In genomic region chr5:95554331-95554646, GRCh38 we compare ENCODE assay signal across 1 cellular context.
A peak's percentile ranks its signal among the peaks of the same experiment; 100 is the strongest.
TF ChIP-seq lines count a peak whose summit lies in the region.

No MANE protein-coding gene starts in this region.

TF ChIP-seq in K562, 482 proteins besides CTCF, POLR2A, EP300 and RAD21 (continued from another document and continues in another):
- no peak for TF ChIP-seq RBM22 (IDR thresholded peaks at IDR 0.05; ENCODE audit: low read depth, low read length, poor library complexity, severe bottlenecking)
- TF ChIP-seq TCF15 (CRISPR knock-in tag; IDR thresholded peaks at IDR 0.05) = no peak
- TF ChIP-seq THRB (CRISPR knock-in tag; conservative IDR thresholded peaks at IDR 0.05) = no peak
- no peak for TF ChIP-seq MCM2 (IDR thresholded peaks at IDR 0.05; ENCODE audit: low read depth)
- no peak for TF ChIP-seq ZNF282 (CRISPR knock-in tag; IDR thresholded peaks at IDR 0.05)
- TF ChIP-seq KHSRP (IDR thresholded peaks at IDR 0.05) = no peak
- no peak for TF ChIP-seq CREB1 (IDR thresholded peaks at IDR 0.05)
- TF ChIP-seq CREB1 (CRISPR knock-in tag; IDR thresholded peaks at IDR 0.05) = no peak
- no peak for TF ChIP-seq ZNF644 (tag; IDR thresholded peaks at IDR 0.05; ENCODE audit: low read depth)
- no peak for TF ChIP-seq LARP7 (IDR thresholded peaks at IDR 0.05)
- no peak for TF ChIP-seq ZNF146 (CRISPR knock-in tag; IDR thresholded peaks at IDR 0.05; ENCODE audit: unreplicated experiment)
- no peak for TF ChIP-seq C11orf30 (IDR thresholded peaks at IDR 0.05; ENCODE audit: low read depth)
- no peak for TF ChIP-seq SRF (CRISPR knock-in tag; IDR thresholded peaks at IDR 0.05)
- TF ChIP-seq CREM (IDR thresholded peaks at IDR 0.05; ENCODE audit: low read depth) = 0 out of 2 replicates have a peak, but pooled peaks have one; percentile 4
- TF ChIP-seq NFIC (IDR thresholded peaks at IDR 0.05) = no peak
- 0 out of 2 replicates have a peak, but pooled peaks have one; percentile 17 for TF ChIP-seq MITF (IDR thresholded peaks at IDR 0.05)
- TF ChIP-seq ZNF655 (CRISPR knock-in tag; IDR thresholded peaks at IDR 0.05) = no peak
- no peak for TF ChIP-seq TEAD4 (IDR thresholded peaks at IDR 0.05; ENCODE audit: low read length)
- no peak for TF ChIP-seq TEAD4 (CRISPR knock-in tag; IDR thresholded peaks at IDR 0.05; ENCODE audit: borderline replicate concordance)
- TF ChIP-seq TBP (optimal IDR thresholded peaks at IDR 0.05; ENCODE audit: low read depth, low read length) = no peak
- 0 out of 2 replicates have a peak, but pooled peaks have one; percentile 6 for TF ChIP-seq BCOR (IDR thresholded peaks at IDR 0.05)
- TF ChIP-seq SRSF7 (optimal IDR thresholded peaks at IDR 0.05; ENCODE audit: low read depth, low read length) = no peak
- TF ChIP-seq, protein P1, sequence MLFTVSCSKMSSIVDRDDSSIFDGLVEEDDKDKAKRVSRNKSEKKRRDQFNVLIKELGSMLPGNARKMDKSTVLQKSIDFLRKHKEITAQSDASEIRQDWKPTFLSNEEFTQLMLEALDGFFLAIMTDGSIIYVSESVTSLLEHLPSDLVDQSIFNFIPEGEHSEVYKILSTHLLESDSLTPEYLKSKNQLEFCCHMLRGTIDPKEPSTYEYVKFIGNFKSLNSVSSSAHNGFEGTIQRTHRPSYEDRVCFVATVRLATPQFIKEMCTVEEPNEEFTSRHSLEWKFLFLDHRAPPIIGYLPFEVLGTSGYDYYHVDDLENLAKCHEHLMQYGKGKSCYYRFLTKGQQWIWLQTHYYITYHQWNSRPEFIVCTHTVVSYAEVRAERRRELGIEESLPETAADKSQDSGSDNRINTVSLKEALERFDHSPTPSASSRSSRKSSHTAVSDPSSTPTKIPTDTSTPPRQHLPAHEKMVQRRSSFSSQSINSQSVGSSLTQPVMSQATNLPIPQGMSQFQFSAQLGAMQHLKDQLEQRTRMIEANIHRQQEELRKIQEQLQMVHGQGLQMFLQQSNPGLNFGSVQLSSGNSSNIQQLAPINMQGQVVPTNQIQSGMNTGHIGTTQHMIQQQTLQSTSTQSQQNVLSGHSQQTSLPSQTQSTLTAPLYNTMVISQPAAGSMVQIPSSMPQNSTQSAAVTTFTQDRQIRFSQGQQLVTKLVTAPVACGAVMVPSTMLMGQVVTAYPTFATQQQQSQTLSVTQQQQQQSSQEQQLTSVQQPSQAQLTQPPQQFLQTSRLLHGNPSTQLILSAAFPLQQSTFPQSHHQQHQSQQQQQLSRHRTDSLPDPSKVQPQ (CRISPR knock-in tag; IDR thresholded peaks at IDR 0.05; ENCODE audit: borderline replicate concordance) = no peak
- no peak for TF ChIP-seq RHOXF2B (CRISPR knock-in tag; conservative IDR thresholded peaks at IDR 0.05)
- no peak; the same call in 1 of the 2 replicates for TF ChIP-seq LEF1 (IDR thresholded peaks at IDR 0.05)
- no peak for TF ChIP-seq XRCC4 (IDR thresholded peaks at IDR 0.05; ENCODE audit: extremely low read depth, insufficient read depth, insufficient read length)
- TF ChIP-seq GABPB2 (CRISPR knock-in tag; conservative IDR thresholded peaks at IDR 0.05) = no peak
- TF ChIP-seq FIP1L1 (IDR thresholded peaks at IDR 0.05; ENCODE audit: low read depth, low read length, poor library complexity, severe bottlenecking) = no peak
- TF ChIP-seq, protein P2, sequence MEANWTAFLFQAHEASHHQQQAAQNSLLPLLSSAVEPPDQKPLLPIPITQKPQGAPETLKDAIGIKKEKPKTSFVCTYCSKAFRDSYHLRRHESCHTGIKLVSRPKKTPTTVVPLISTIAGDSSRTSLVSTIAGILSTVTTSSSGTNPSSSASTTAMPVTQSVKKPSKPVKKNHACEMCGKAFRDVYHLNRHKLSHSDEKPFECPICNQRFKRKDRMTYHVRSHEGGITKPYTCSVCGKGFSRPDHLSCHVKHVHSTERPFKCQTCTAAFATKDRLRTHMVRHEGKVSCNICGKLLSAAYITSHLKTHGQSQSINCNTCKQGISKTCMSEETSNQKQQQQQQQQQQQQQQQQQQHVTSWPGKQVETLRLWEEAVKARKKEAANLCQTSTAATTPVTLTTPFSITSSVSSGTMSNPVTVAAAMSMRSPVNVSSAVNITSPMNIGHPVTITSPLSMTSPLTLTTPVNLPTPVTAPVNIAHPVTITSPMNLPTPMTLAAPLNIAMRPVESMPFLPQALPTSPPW (CRISPR knock-in tag; IDR thresholded peaks at IDR 0.05) = no peak
- TF ChIP-seq, protein P3, sequence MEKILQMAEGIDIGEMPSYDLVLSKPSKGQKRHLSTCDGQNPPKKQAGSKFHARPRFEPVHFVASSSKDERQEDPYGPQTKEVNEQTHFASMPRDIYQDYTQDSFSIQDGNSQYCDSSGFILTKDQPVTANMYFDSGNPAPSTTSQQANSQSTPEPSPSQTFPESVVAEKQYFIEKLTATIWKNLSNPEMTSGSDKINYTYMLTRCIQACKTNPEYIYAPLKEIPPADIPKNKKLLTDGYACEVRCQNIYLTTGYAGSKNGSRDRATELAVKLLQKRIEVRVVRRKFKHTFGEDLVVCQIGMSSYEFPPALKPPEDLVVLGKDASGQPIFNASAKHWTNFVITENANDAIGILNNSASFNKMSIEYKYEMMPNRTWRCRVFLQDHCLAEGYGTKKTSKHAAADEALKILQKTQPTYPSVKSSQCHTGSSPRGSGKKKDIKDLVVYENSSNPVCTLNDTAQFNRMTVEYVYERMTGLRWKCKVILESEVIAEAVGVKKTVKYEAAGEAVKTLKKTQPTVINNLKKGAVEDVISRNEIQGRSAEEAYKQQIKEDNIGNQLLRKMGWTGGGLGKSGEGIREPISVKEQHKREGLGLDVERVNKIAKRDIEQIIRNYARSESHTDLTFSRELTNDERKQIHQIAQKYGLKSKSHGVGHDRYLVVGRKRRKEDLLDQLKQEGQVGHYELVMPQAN (IDR thresholded peaks at IDR 0.05; ENCODE audit: borderline replicate concordance) = peak; percentile 80; the same call in 1 of the 2 replicates
- TF ChIP-seq SMARCC2 (IDR thresholded peaks at IDR 0.05; ENCODE audit: low read depth) = no peak
- TF ChIP-seq CBX3 (IDR thresholded peaks at IDR 0.05; ENCODE audit: borderline replicate concordance in 1 of 2, low read length in 2 of 2) = no peak
- TF ChIP-seq CHD1 (IDR thresholded peaks at IDR 0.05; ENCODE audit: low read length) = no peak
- TF ChIP-seq THRAP3 (IDR thresholded peaks at IDR 0.05; ENCODE audit: borderline replicate concordance) = no peak
- TF ChIP-seq ZFPM2 (CRISPR knock-in tag; IDR thresholded peaks at IDR 0.05) = no peak
- TF ChIP-seq RNF2 (IDR thresholded peaks at IDR 0.05) = no peak
- no peak for TF ChIP-seq ETV5 (CRISPR knock-in tag; IDR thresholded peaks at IDR 0.05; ENCODE audit: low read depth)
- TF ChIP-seq NCOA4 (IDR thresholded peaks at IDR 0.05; ENCODE audit: partially characterized antibody) = no peak
- no peak for TF ChIP-seq NCOA1 (IDR thresholded peaks at IDR 0.05; ENCODE audit: low read depth)
- TF ChIP-seq, protein P4, sequence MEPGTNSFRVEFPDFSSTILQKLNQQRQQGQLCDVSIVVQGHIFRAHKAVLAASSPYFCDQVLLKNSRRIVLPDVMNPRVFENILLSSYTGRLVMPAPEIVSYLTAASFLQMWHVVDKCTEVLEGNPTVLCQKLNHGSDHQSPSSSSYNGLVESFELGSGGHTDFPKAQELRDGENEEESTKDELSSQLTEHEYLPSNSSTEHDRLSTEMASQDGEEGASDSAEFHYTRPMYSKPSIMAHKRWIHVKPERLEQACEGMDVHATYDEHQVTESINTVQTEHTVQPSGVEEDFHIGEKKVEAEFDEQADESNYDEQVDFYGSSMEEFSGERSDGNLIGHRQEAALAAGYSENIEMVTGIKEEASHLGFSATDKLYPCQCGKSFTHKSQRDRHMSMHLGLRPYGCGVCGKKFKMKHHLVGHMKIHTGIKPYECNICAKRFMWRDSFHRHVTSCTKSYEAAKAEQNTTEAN (CRISPR knock-in tag; IDR thresholded peaks at IDR 0.05) = no peak
- no peak for TF ChIP-seq KAT2B (IDR thresholded peaks at IDR 0.05; ENCODE audit: low read depth, low read length)
- no peak for TF ChIP-seq ZSCAN32 (CRISPR knock-in tag; IDR thresholded peaks at IDR 0.05)
- no peak for TF ChIP-seq FOXK1 (CRISPR knock-in tag; IDR thresholded peaks at IDR 0.05; ENCODE audit: borderline replicate concordance)
- TF ChIP-seq, protein P5, sequence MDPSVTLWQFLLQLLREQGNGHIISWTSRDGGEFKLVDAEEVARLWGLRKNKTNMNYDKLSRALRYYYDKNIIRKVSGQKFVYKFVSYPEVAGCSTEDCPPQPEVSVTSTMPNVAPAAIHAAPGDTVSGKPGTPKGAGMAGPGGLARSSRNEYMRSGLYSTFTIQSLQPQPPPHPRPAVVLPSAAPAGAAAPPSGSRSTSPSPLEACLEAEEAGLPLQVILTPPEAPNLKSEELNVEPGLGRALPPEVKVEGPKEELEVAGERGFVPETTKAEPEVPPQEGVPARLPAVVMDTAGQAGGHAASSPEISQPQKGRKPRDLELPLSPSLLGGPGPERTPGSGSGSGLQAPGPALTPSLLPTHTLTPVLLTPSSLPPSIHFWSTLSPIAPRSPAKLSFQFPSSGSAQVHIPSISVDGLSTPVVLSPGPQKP (CRISPR knock-in tag; IDR thresholded peaks at IDR 0.05) = no peak
- TF ChIP-seq DPF2 (IDR thresholded peaks at IDR 0.05) = peak; percentile 41
- TF ChIP-seq NEUROD1 (IDR thresholded peaks at IDR 0.05; ENCODE audit: borderline replicate concordance, low read depth, low read length, partially characterized antibody) = no peak
- TF ChIP-seq HMBOX1 (IDR thresholded peaks at IDR 0.05) = no peak
- TF ChIP-seq NR0B1 (IDR thresholded peaks at IDR 0.05; ENCODE audit: partially characterized antibody) = no peak
- TF ChIP-seq MNT (conservative IDR thresholded peaks at IDR 0.05) = no peak
- TF ChIP-seq PHB2 (IDR thresholded peaks at IDR 0.05; ENCODE audit: low read depth) = no peak
- TF ChIP-seq SAFB (IDR thresholded peaks at IDR 0.05; ENCODE audit: borderline replicate concordance, low read depth, low read length) = no peak
- no peak for TF ChIP-seq ZNF695 (CRISPR knock-in tag; IDR thresholded peaks at IDR 0.05)
- TF ChIP-seq MYC (IDR thresholded peaks at IDR 0.05; ENCODE audit: low read depth, low read length) = no peak
- TF ChIP-seq MYC (CRISPR knock-in tag; IDR thresholded peaks at IDR 0.05; ENCODE audit: borderline replicate concordance, low read depth) = no peak
- no peak for TF ChIP-seq ARID2 (IDR thresholded peaks at IDR 0.05)
